In genomic region chr4:29581469-29581868, GRCh38 we compare ENCODE assay signal across 23 cellular contexts.
A peak's percentile ranks its signal among the peaks of the same experiment; 100 is the strongest.
DNase-seq lines count a peak whose midpoint lies in the region; ATAC-seq and TF ChIP-seq lines count a peak whose summit lies in the region.
"Had no signal": no experiment of that assay in that cellular context is flagged by ENCODE, and none has a peak within 500 bp of the region (broad histone marks: within the 10 kb centered on the region; RNA-seq: fewer than 3 reads in every experiment).

No MANE protein-coding gene starts in this region.

- H2AFZ ChIP-seq in GM23338 = peak overlapping the region; percentile 48; the same call in 1 of the 2 replicates
- no peak overlapping the region for H2AFZ ChIP-seq in hepatocyte

- H3K4me3 ChIP-seq in GM23338 (no peak overlapping the region), hepatocyte (no peak overlapping the region), prostate gland (no peak overlapping the region), endodermal cell (ENCODE audit: low read length) (no peak overlapping the region)
- H3K4me3 ChIP-seq: gastroesophageal sphincter, pancreas, SJSA1, thoracic aorta had no signal

- no peak overlapping the region for H3K4me2 ChIP-seq in GM23338
- H3K4me2 ChIP-seq in hepatocyte = no peak overlapping the region

- H3K9me2 ChIP-seq in GM23338 (ENCODE audit: insufficient read depth) (no peaks in the 10 kb centered on the region), hepatocyte (replicated peaks; ENCODE audit: insufficient read depth) (no peaks in the 10 kb centered on the region)

- H3K27ac ChIP-seq in GM23338 (ENCODE audit: low read depth) (no peak overlapping the region), hepatocyte (no peak overlapping the region), prostate gland (no peak overlapping the region), endodermal cell (ENCODE audit: low read depth, low read length) (no peak overlapping the region)
- H3K27ac ChIP-seq: gastroesophageal sphincter, pancreas, SJSA1, thoracic aorta had no signal

- intact Hi-C loops in prostate gland (cut with DNase I) = no loop called here

- no peaks in the 10 kb centered on the region for H3K79me2 ChIP-seq in GM23338 (replicated peaks; ENCODE audit: insufficient read depth)
- H3K79me2 ChIP-seq in hepatocyte = no peaks in the 10 kb centered on the region

- H3K4me3 Mint-ChIP-seq in GM23338 = no peak overlapping the region
- H3K4me3 Mint-ChIP-seq in endodermal cell = no peak overlapping the region
- H3K4me3 Mint-ChIP-seq: activated naive CD8-positive, alpha-beta T cell; activated T-helper 1 cell treated with anti-CD3 and anti-CD28 coated beads, Interleukin-12 subunit alpha, Interleukin-12 subunit beta, Interleukin-2, Interleukin-4 antibody, amounts not matched to agents 30 ng/mL and 10 ng/mL and 1 ng/mL, durations not matched to agents 14 hours and 24 hours and 36 hours; CD4-positive, CD25-positive, alpha-beta regulatory T cell; natural killer cell; T-helper 1 cell treated with Interleukin-12 subunit alpha and Interleukin-12 subunit beta and Interleukin-4 antibody, amounts not matched to agents 30 μg/mL and 1 μg/mL, for 36 hours had no signal

- TF ChIP-seq CTCF in GM23338 (conservative IDR thresholded peaks at IDR 0.05; ENCODE audit: low read depth in 2 of 2) (no peak), hepatocyte (IDR thresholded peaks at IDR 0.05; ENCODE audit: poor library complexity) (no peak), prostate gland (IDR thresholded peaks at IDR 0.05) (no peak), endodermal cell (conservative IDR thresholded peaks at IDR 0.05) (no peak)

- H3K9me3 Mint-ChIP-seq in GM23338 = no peaks in the 10 kb centered on the region
- H3K9me3 Mint-ChIP-seq in endodermal cell = no peaks in the 10 kb centered on the region
- H3K9me3 Mint-ChIP-seq: brain had no signal

- H3K36me3 ChIP-seq in GM23338 (ENCODE audit: insufficient read depth) (no peaks in the 10 kb centered on the region), hepatocyte (replicated peaks; ENCODE audit: insufficient read depth, low read depth) (no peaks in the 10 kb centered on the region), prostate gland (no peaks in the 10 kb centered on the region), endodermal cell (ENCODE audit: control insufficient read depth, insufficient read depth, low read length) (no peaks in the 10 kb centered on the region)
- H3K36me3 ChIP-seq: gastroesophageal sphincter, pancreas, SJSA1, thoracic aorta had no signal

- 58% methylated on average over 2 of the region's 2 CpGs for WGBS in hepatocyte (ENCODE audit: low lambda C conversion rate, missing lambda C conversion rate)
- 6% methylated on average over 2 of the region's 2 CpGs for WGBS in prostate gland
- WGBS in endodermal cell (ENCODE audit: insufficient coverage in 1 of 2, insufficient read length in 1 of 2), 2 experiments = 86 to 100% methylated on average over 1 to 2 of the region's 2 CpGs

- H3K4me1 ChIP-seq in GM23338 (ENCODE audit: insufficient read depth) (no peaks in the 10 kb centered on the region), hepatocyte (ENCODE audit: insufficient read depth) (no peaks in the 10 kb centered on the region), prostate gland (replicated peaks) (no peaks in the 10 kb centered on the region), endodermal cell (ENCODE audit: control insufficient read depth, insufficient read depth, low read length) (no peaks in the 10 kb centered on the region)
- H3K4me1 ChIP-seq: pancreas, SJSA1 had no signal

- H3K4me1 Mint-ChIP-seq in GM23338 (no peaks in the 10 kb centered on the region; the same call in 2 of the 3 replicates), endodermal cell (no peaks in the 10 kb centered on the region)
- H3K4me1 Mint-ChIP-seq: brain; CD4-positive, CD25-positive, alpha-beta regulatory T cell; natural killer cell had no signal

- H3K27me3 ChIP-seq in GM23338 (ENCODE audit: insufficient read depth) = no peaks in the 10 kb centered on the region
- H3K27me3 ChIP-seq in hepatocyte = no peaks in the 10 kb centered on the region
- H3K27me3 ChIP-seq in prostate gland (replicated peaks; ENCODE audit: insufficient read depth) = no peaks in the 10 kb centered on the region
- no peaks in the 10 kb centered on the region for H3K27me3 ChIP-seq in endodermal cell (ENCODE audit: control insufficient read depth, insufficient read depth, low read length, poor library complexity, severe bottlenecking)
- H3K27me3 ChIP-seq: gastroesophageal sphincter, pancreas, SJSA1 had no signal

- H4K20me1 ChIP-seq in GM23338 (replicated peaks; ENCODE audit: insufficient read depth) (no peaks in the 10 kb centered on the region), hepatocyte (ENCODE audit: insufficient read depth, poor library complexity, severe bottlenecking) (no peaks in the 10 kb centered on the region)

- H3K9me3 ChIP-seq in hepatocyte (ENCODE audit: low read depth) (no peaks in the 10 kb centered on the region), prostate gland (no peaks in the 10 kb centered on the region), endodermal cell (ENCODE audit: control insufficient read depth, low read length) (no peaks in the 10 kb centered on the region)
- H3K9me3 ChIP-seq: gastroesophageal sphincter, pancreas, SJSA1, thoracic aorta had no signal

- H3F3A ChIP-seq in GM23338 (replicated peaks; ENCODE audit: low read depth) = no peaks in the 10 kb centered on the region

- no peak for ATAC-seq in GM23338
- ATAC-seq: gastroesophageal sphincter, natural killer cell, Panc1, pancreas had no signal

- TF ChIP-seq POLR2A in prostate gland (IDR thresholded peaks at IDR 0.05) = no peak

- H3K27ac Mint-ChIP-seq in GM23338 (no peak overlapping the region), endodermal cell (no peak overlapping the region)
- H3K27ac Mint-ChIP-seq: activated naive CD8-positive, alpha-beta T cell; activated T-helper 1 cell treated with anti-CD3 and anti-CD28 coated beads, Interleukin-12 subunit alpha, Interleukin-12 subunit beta, Interleukin-2, Interleukin-4 antibody, amounts not matched to agents 30 ng/mL and 10 ng/mL and 1 ng/mL, durations not matched to agents 14 hours and 24 hours and 36 hours; CD4-positive, CD25-positive, alpha-beta regulatory T cell; natural killer cell; T-helper 1 cell treated with Interleukin-12 subunit alpha and Interleukin-12 subunit beta and Interleukin-4 antibody, amounts not matched to agents 30 μg/mL and 1 μg/mL, for 36 hours had no signal

- DNase-seq in GM23338 (ENCODE audit: low spot score) = no peak
- peak; percentile 18 to 74 for DNase-seq in NCI-H446 (lab: John Stamatoyannopoulos, UW)
- DNase-seq in hepatocyte (ENCODE audit: low spot score) = peak; percentile 10
- DNase-seq in putamen (ENCODE audit: low spot score) = peak; percentile 8
- no peak for DNase-seq in prostate gland (ENCODE audit: low spot score)
- no peak for DNase-seq in endodermal cell
- DNase-seq in activated CD8-positive, alpha-beta memory T cell treated with anti-CD3 and anti-CD28 coated beads, Interleukin-2, amount 50 U/mL, for 4 hours = no peak
- no peak for DNase-seq in T-helper 9 cell
- DNase-seq: activated CD4-positive, alpha-beta T cell treated with anti-CD3 and anti-CD28 coated beads for 4 hours; CD4-positive, CD25-positive, alpha-beta regulatory T cell; effector CD4-positive, alpha-beta T cell; natural killer cell; NCI-H187 treated with DMSO at 0.1 percent for 48 hours; pancreas; stimulated activated CD4-positive, alpha-beta T cell treated with anti-CD3 and anti-CD28 coated beads, Interleukin-1b, Interleukin-23, amount 100 ng/mL, for 48 hours had no signal

- H3K36me3 Mint-ChIP-seq in GM23338 (ENCODE audit: low read depth) (no peaks in the 10 kb centered on the region), endodermal cell (ENCODE audit: low read depth) (no peaks in the 10 kb centered on the region)
- H3K36me3 Mint-ChIP-seq: activated naive CD8-positive, alpha-beta T cell; brain; CD4-positive, CD25-positive, alpha-beta regulatory T cell; natural killer cell had no signal

- H3K27me3 Mint-ChIP-seq in GM23338 (ENCODE audit: insufficient read depth, low read depth, poor library complexity) (no peaks in the 10 kb centered on the region), endodermal cell (ENCODE audit: insufficient read depth) (no peaks in the 10 kb centered on the region)
- H3K27me3 Mint-ChIP-seq: activated naive CD8-positive, alpha-beta T cell; brain; CD4-positive, CD25-positive, alpha-beta regulatory T cell had no signal

- no peak overlapping the region for H3K9ac ChIP-seq in endodermal cell (ENCODE audit: extremely low read depth, low read length, poor library complexity, severe bottlenecking)

Comparison
In these comparisons a context has a peak if more than half of its experiments do, and no peak if none do; other contexts are left out.
1. DNase-seq: peak in NCI-H446 (2 of 2), hepatocyte (single experiment) and putamen (single experiment); none in GM23338 (single experiment), prostate gland (single experiment), endodermal cell (single experiment), activated CD8-positive, alpha-beta memory T cell treated with anti-CD3 and anti-CD28 coated beads, Interleukin-2, amount 50 U/mL, for 4 hours (single experiment) and T-helper 9 cell (single experiment).